Comparison of ENCODE assay signal across 21 cellular contexts in genomic region chr1:203410117-203410900, GRCh38.
DNase-seq lines count a peak whose midpoint lies in the region; ATAC-seq and TF ChIP-seq lines count a peak whose summit lies in the region.
"Had no signal": no experiment of that assay in that cellular context is flagged by ENCODE, and none has a peak within 500 bp of the region (broad histone marks: within the 10 kb centered on the region; RNA-seq: fewer than 3 reads in every experiment).

No MANE protein-coding gene starts in this region.

- TF ChIP-seq CTCF in OCI-LY1 (IDR thresholded peaks at IDR 0.05; ENCODE audit: low read length) (no peak), tibial artery (IDR thresholded peaks at IDR 0.05) (no peak)

- no peak overlapping the region for H3K27ac ChIP-seq in OCI-LY1 (ENCODE audit: low read depth, low read length, poor library complexity, severe bottlenecking)
- H3K27ac ChIP-seq in tibial artery = peak overlapping the region; percentile 81 to 91
- H3K27ac ChIP-seq: epithelial cell of prostate had no signal

- H3K9me2 ChIP-seq in OCI-LY1 (ENCODE audit: low read depth, low read length) = no peaks in the 10 kb centered on the region
- H3K9me2 ChIP-seq: SK-N-SH had no signal

- H3K4me3 ChIP-seq in OCI-LY1 (ENCODE audit: low read depth, low read length, poor library complexity, severe bottlenecking) (no peak overlapping the region), tibial artery (no peak overlapping the region)
- H3K4me3 ChIP-seq: tibial nerve had no signal

- DNase-seq in SIG-M5 treated with dmso at 0.1 percent for 504 hours (lab: John Stamatoyannopoulos, UW; ENCODE audit: unreplicated experiment) (peak; percentile 52), SIG-M5 (lab: John Stamatoyannopoulos, UW) (no peak), germinal center (ENCODE audit: low spot score) (peak; percentile 28), tibial artery (peak; percentile 48 to 76)
- DNase-seq in activated CD4-positive, alpha-beta T cell treated with anti-CD3 and anti-CD28 coated beads, Interleukin-2, amount 50 U/mL, for 48 hours = no peak
- DNase-seq: activated CD4-positive, alpha-beta T cell treated with anti-CD3 and anti-CD28 coated beads, Interleukin-2, amount 50 U/mL, for 1 hour; activated T-cell treated with anti-CD3 and anti-CD28 coated beads for 4 hours; CD4-positive, alpha-beta memory T cell; dermis blood vessel endothelial cell; DND-41; glutamatergic neuron; Kasumi-1; NCI-H1694; OCI-M1; SK-N-SH; small intestine had no signal

- no peak overlapping the region for H3K9ac ChIP-seq in OCI-LY1 (ENCODE audit: low read length)
- H3K9ac ChIP-seq: SK-N-SH had no signal

- no peaks in the 10 kb centered on the region for H3K79me2 ChIP-seq in OCI-LY1 (ENCODE audit: insufficient read depth, low read length)

- ATAC-seq in HG02884 (IDR thresholded peaks at IDR 0.05; ENCODE audit: unreplicated experiment) (no peak), HG02571 (IDR thresholded peaks at IDR 0.05; ENCODE audit: unreplicated experiment) (no peak)

- no peaks in the 10 kb centered on the region for H3K36me3 ChIP-seq in OCI-LY1 (ENCODE audit: insufficient read depth, low read length)
- H3K36me3 ChIP-seq in tibial artery = no peaks in the 10 kb centered on the region
- H3K36me3 ChIP-seq: tibial nerve had no signal

- no peaks in the 10 kb centered on the region for H3F3A ChIP-seq in OCI-LY1 (ENCODE audit: insufficient read depth, low read length)

- H3K27me3 ChIP-seq in OCI-LY1 (ENCODE audit: insufficient read depth, low read length) (no peaks in the 10 kb centered on the region; the same call in 1 of the 2 replicates), tibial artery (no peaks in the 10 kb centered on the region)
- H3K27me3 ChIP-seq: tibial nerve had no signal

- peaks cover 9% of the 10 kb centered on the region for H3K4me1 ChIP-seq in OCI-LY1 (ENCODE audit: insufficient read depth, low read length, severe bottlenecking)
- H3K4me1 ChIP-seq in tibial artery = peaks cover 11 to 60% (median 52%) of the 10 kb centered on the region in 4 donors

- 0 out of 2 replicates have a peak overlapping the region, but pooled peaks have one; percentile 11 for H3K4me2 ChIP-seq in OCI-LY1 (ENCODE audit: low read length)
- H3K4me2 ChIP-seq: SK-N-SH had no signal

- intact Hi-C loops in tibial artery (cut with DNase I; ENCODE audit: low total_unique reads) = no loop called here

- H3K9me3 ChIP-seq in OCI-LY1 (ENCODE audit: low read length) = no peaks in the 10 kb centered on the region; the same call in 1 of the 2 replicates
- no peaks in the 10 kb centered on the region for H3K9me3 ChIP-seq in tibial artery
- H3K9me3 ChIP-seq: SK-N-SH, tibial nerve had no signal

- H4K20me1 ChIP-seq in OCI-LY1 (ENCODE audit: insufficient read depth, low read length) = no peaks in the 10 kb centered on the region

- no peak overlapping the region for H2AFZ ChIP-seq in OCI-LY1 (ENCODE audit: low read length)

Comparison
In these comparisons a context has a peak if more than half of its experiments do, and no peak if none do; other contexts are left out.
1. DNase-seq: peak in SIG-M5 treated with dmso at 0.1 percent for 504 hours (single experiment), germinal center (single experiment) and tibial artery (2 of 2); none in SIG-M5 (single experiment) and activated CD4-positive, alpha-beta T cell treated with anti-CD3 and anti-CD28 coated beads, Interleukin-2, amount 50 U/mL, for 48 hours (0 of 2).